Comparison of ENCODE assay signal across 1 cellular context in genomic region chr13:48532473-48533206, GRCh38.
TF ChIP-seq lines count a peak whose summit lies in the region.

TSS of gene RCBTB2 (minus strand) at chr13:48533080. CDS start at chr13:48521939, 11,141 bp downstream.

TF ChIP-seq in HEK293, 187 proteins besides CTCF, POLR2A, EP300 and RAD21 (continued from another document):
- TF ChIP-seq PATZ1 (tag by site-specific recombination; IDR thresholded peaks at IDR 0.05) = peak; percentile 95
- TF ChIP-seq ZFHX2 (tag by site-specific recombination; conservative IDR thresholded peaks at IDR 0.05) = peak; percentile 89
- peak; percentile 56 for TF ChIP-seq ZBTB7A (tag by site-specific recombination; IDR thresholded peaks at IDR 0.05; ENCODE audit: low read depth)
- TF ChIP-seq PRDM6 (tag by site-specific recombination; IDR thresholded peaks at IDR 0.05) = no peak
- peak; percentile 14; the same call in 1 of the 2 replicates for TF ChIP-seq TSHZ1 (tag by site-specific recombination; IDR thresholded peaks at IDR 0.05; ENCODE audit: borderline replicate concordance)
- peak; percentile 67 for TF ChIP-seq ZIC2 (tag by site-specific recombination; IDR thresholded peaks at IDR 0.05)
- TF ChIP-seq YY1 (tag by site-specific recombination; IDR thresholded peaks at IDR 0.05) = peak; percentile 56; the same call in 1 of the 2 replicates
- no peak for TF ChIP-seq HOXC10 (CRISPR knock-in tag; IDR thresholded peaks at IDR 0.05)
- peak; percentile 37; the same call in 1 of the 2 replicates for TF ChIP-seq BCL11B (tag by site-specific recombination; IDR thresholded peaks at IDR 0.05; ENCODE audit: low read depth)
- TF ChIP-seq ZFP37 (tag by site-specific recombination; IDR thresholded peaks at IDR 0.05) = peak; percentile 88
- peak; percentile 78; the same call in 1 of the 2 replicates for TF ChIP-seq ZSCAN5A (tag by site-specific recombination; IDR thresholded peaks at IDR 0.05)
